ENCODE assay signal across 8 cellular contexts in the genomic region with DNA sequence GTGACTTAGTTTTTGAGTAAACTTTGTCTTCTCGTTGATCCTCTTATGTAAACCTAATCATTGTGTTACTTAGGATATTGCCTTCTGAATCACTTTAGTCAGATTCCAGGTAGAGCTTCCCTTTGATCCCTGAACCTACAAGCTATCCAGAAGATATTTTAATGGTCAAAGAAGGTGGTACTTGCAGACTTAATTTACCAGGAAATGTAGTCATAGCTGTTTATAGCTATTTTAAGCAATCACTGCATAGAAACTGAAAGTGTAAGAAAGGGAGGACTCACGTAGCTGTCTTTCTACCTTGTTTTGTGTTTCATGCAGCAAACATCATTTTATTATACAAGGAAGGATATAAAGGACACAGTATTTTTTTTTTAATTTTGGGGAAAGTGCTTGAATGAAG.
DNase-seq lines count a peak whose midpoint lies in the region; ATAC-seq and TF ChIP-seq lines count a peak whose summit lies in the region.

No MANE protein-coding gene starts in this region.

- peaks cover 10% of the 10 kb centered on the region for H3K36me3 Mint-ChIP-seq in activated naive CD4-positive, alpha-beta T cell treated with anti-CD3 and anti-CD28 coated beads, Interleukin-2, amount 50 U/mL, for 24 hours
- H3K36me3 Mint-ChIP-seq in brain, result no peaks in the 10 kb centered on the region

- no peak for TF ChIP-seq CTCF in brain (conservative IDR thresholded peaks at IDR 0.05)

- H3K4me1 Mint-ChIP-seq in activated naive CD4-positive, alpha-beta T cell treated with anti-CD3 and anti-CD28 coated beads, Interleukin-2, amount 50 U/mL, for 24 hours, result peaks cover 43% of the 10 kb centered on the region
- peaks cover 40% of the 10 kb centered on the region for H3K4me1 Mint-ChIP-seq in brain

- peak overlapping the region; percentile 87 for H3K4me3 Mint-ChIP-seq in activated naive CD4-positive, alpha-beta T cell treated with anti-CD3 and anti-CD28 coated beads, Interleukin-2, amount 50 U/mL, for 24 hours
- no peak overlapping the region for H3K4me3 Mint-ChIP-seq in brain

- no peaks in the 10 kb centered on the region for H3K9me3 Mint-ChIP-seq in activated naive CD4-positive, alpha-beta T cell treated with anti-CD3 and anti-CD28 coated beads, Interleukin-2, amount 50 U/mL, for 24 hours
- no peaks in the 10 kb centered on the region for H3K9me3 Mint-ChIP-seq in brain

- H3K9me3 ChIP-seq in skeletal muscle tissue (ENCODE audit: control insufficient read depth in 3 of 3, low read length in 3 of 3), result no peaks in the 10 kb centered on the region

- peak overlapping the region; percentile 29 to 67 (median 64) for H3K4me3 ChIP-seq in skeletal muscle tissue (ENCODE audit: low read length in 3 of 3)

- no peaks in the 10 kb centered on the region for H3K27me3 ChIP-seq in skeletal muscle tissue (ENCODE audit: control insufficient read depth in 3 of 3, insufficient read depth in 3 of 3, low read length in 3 of 3)

- peak; percentile 97 for ATAC-seq in HG03139 (IDR thresholded peaks at IDR 0.05; ENCODE audit: unreplicated experiment)

- peaks cover 6 to 13% (median 9%) of the 10 kb centered on the region in 3 donors for H3K4me1 ChIP-seq in skeletal muscle tissue (ENCODE audit: control insufficient read depth in 3 of 3, insufficient read depth in 3 of 3, low read length in 3 of 3)

- H3K36me3 ChIP-seq in skeletal muscle tissue (ENCODE audit: control insufficient read depth in 3 of 3, insufficient read depth in 3 of 3, low read length in 3 of 3), result no peaks in the 10 kb centered on the region

- H3K27ac Mint-ChIP-seq in activated naive CD4-positive, alpha-beta T cell treated with anti-CD3 and anti-CD28 coated beads, Interleukin-2, amount 50 U/mL, for 24 hours, result peak overlapping the region; percentile 38
- peak overlapping the region in 3 of 5 experiments; percentile 30 to 67 (median 59) for H3K27ac Mint-ChIP-seq in brain

- H3K27ac ChIP-seq in skeletal muscle tissue (ENCODE audit: low read depth, low read length), result peak overlapping the region; percentile 78

- no peaks in the 10 kb centered on the region for H3K27me3 Mint-ChIP-seq in activated naive CD4-positive, alpha-beta T cell treated with anti-CD3 and anti-CD28 coated beads, Interleukin-2, amount 50 U/mL, for 24 hours
- no peaks in the 10 kb centered on the region for H3K27me3 Mint-ChIP-seq in brain

- DNase-seq in activated naive CD4-positive, alpha-beta T cell treated with Interleukin-2 at 50 U/mL for 16 hours, result no peak
- DNase-seq in retina, result no peak
- DNase-seq in T1000 (lab: John Stamatoyannopoulos, UW), result no peak
- no peak for DNase-seq in NCI-H187 (lab: John Stamatoyannopoulos, UW)

- H3K9ac ChIP-seq in skeletal muscle tissue (ENCODE audit: low read depth in 1 of 3, low read length in 3 of 3), result peak overlapping the region; percentile 69 to 77 (median 69)
